Comparison of ENCODE assay signal across 8 cellular contexts in genomic region chr19:39846678-39847486, GRCh38. TPM values are rescaled to one million over a fixed set of nuclear protein-coding genes. Genes with fewer than 3 reads are reported as not detected.
DNase-seq lines count a peak whose midpoint lies in the region; ATAC-seq and TF ChIP-seq lines count a peak whose summit lies in the region.

No MANE protein-coding gene starts in this region.

- H3K9me3 ChIP-seq in A673 (ENCODE audit: low read depth, low read length, poor library complexity, severe bottlenecking) (no peaks in the 10 kb centered on the region), lower lobe of right lung (no peaks in the 10 kb centered on the region), vagina (no peaks in the 10 kb centered on the region)

- no peaks in the 10 kb centered on the region for H3K9me3 Mint-ChIP-seq in MCF 10A (ENCODE audit: unreplicated experiment)

- CTCF ChIA-PET in A673 (lab: Charles Lee) (interaction anchor here (0.6 to 1.0 kb wide), 3 partner anchors 13 to 114 kb away, joined by 3 to 4 read pairs (median 4); partner anchors contain the start of gene DYRK1B), MCF 10A (lab: Yijun Ruan, JAX) (interaction anchor here (0.6 to 6.9 kb wide), 6 partner anchors 20 to 660 kb away, joined by 3 to 67 read pairs (median 4); partner anchors contain the start of gene PSMC4)

- POLR2A ChIA-PET in A673 (lab: Charles Lee; ENCODE audit: low non-redundant PET) = interaction anchor here (1.0 kb wide), 1 partner anchor 13 kb away, joined by 3 read pairs; the partner anchor contains the start of gene DYRK1B
- POLR2A ChIA-PET in MCF 10A (lab: Yijun Ruan, JAX) = interaction anchor here (0.6 to 4.1 kb wide), 10 partner anchors 8 to 1481 kb away, joined by 3 to 41 read pairs (median 5); partner anchors contain the start of genes DYRK1B, PSMC4 and ZNF546

- H3K27me3 Mint-ChIP-seq in MCF 10A (ENCODE audit: insufficient read depth, unreplicated experiment) = no peaks in the 10 kb centered on the region

- H3K36me3 Mint-ChIP-seq in MCF 10A (ENCODE audit: insufficient read depth, unreplicated experiment) = peaks cover 14% of the 10 kb centered on the region

- H3K4me3 ChIP-seq in A673 (ENCODE audit: low read depth, low read length, poor library complexity, severe bottlenecking) = peak overlapping the region; percentile 93
- H3K4me3 ChIP-seq in lower lobe of right lung = peak overlapping the region; percentile 91
- H3K4me3 ChIP-seq in vagina = peak overlapping the region; percentile 78 to 92

- TF ChIP-seq CTCF in A673 (conservative IDR thresholded peaks at IDR 0.05; ENCODE audit: low read depth, low read length) (no peak), MCF 10A (IDR thresholded peaks at IDR 0.05; ENCODE audit: unreplicated experiment) (no peak), lower lobe of right lung (IDR thresholded peaks at IDR 0.05) (no peak), vagina (IDR thresholded peaks at IDR 0.05) (no peak)

- H3K4me1 ChIP-seq in A673 (ENCODE audit: insufficient read depth, low read length, poor library complexity, severe bottlenecking) (peaks cover 34% of the 10 kb centered on the region), lower lobe of right lung (peaks cover 42% of the 10 kb centered on the region), vagina (peaks cover 46% of the 10 kb centered on the region)

- peak overlapping the region; percentile 90 for H3K27ac Mint-ChIP-seq in MCF 10A (ENCODE audit: low read depth, unreplicated experiment)

- intact Hi-C loops in A673 (cut with micrococcal nuclease; ENCODE audit: unreplicated experiment) = no loop called here
- intact Hi-C loops in MCF 10A (cut with micrococcal nuclease) = loop anchor here (2.0 kb wide), 1 partner anchor 124 kb away; the partner anchor contains the start of gene PSMC4
- intact Hi-C loops in lower lobe of right lung (cut with DNase I) = no loop called here
- intact Hi-C loops in vagina (cut with DNase I) = loop anchor here (10.0 kb wide), 1 partner anchor 128 kb away; the partner anchor contains the start of gene PSMC4

- peaks cover 36% of the 10 kb centered on the region for H3K4me1 Mint-ChIP-seq in MCF 10A (ENCODE audit: insufficient read depth, unreplicated experiment)

- H3K27ac ChIP-seq in A673 (ENCODE audit: low read depth, low read length, poor library complexity, severe bottlenecking) (peak overlapping the region; percentile 95), lower lobe of right lung (peak overlapping the region; percentile 87), vagina (peak overlapping the region; percentile 85)

- ATAC-seq in lower lobe of right lung = no peak

- H3K4me3 Mint-ChIP-seq in MCF 10A (ENCODE audit: unreplicated experiment) = peak overlapping the region; percentile 90

- H3K36me3 ChIP-seq in A673 (ENCODE audit: insufficient read depth, low read length, poor library complexity, severe bottlenecking) (no peaks in the 10 kb centered on the region), lower lobe of right lung (no peaks in the 10 kb centered on the region), vagina (no peaks in the 10 kb centered on the region)

- no peaks in the 10 kb centered on the region for H3K27me3 ChIP-seq in A673 (replicated peaks; ENCODE audit: insufficient read depth, low read depth, low read length, poor library complexity)
- H3K27me3 ChIP-seq in lower lobe of right lung (ENCODE audit: low read depth) = no peaks in the 10 kb centered on the region
- H3K27me3 ChIP-seq in vagina = no peaks in the 10 kb centered on the region

- BruUV-seq in A673 (replicated peaks; lab: Mats Ljungman, UMichigan) = no TSS peak
- BruUV-seq in MCF 10A (replicated peaks; lab: Mats Ljungman, UMichigan) = TSS peak; percentile 83

- DNase-seq in A673 (ENCODE audit: low spot score) (no peak), HT-29 (ENCODE audit: low spot score) (peak; percentile 48), MCF 10A (ENCODE audit: unreplicated experiment) (no peak), lower lobe of right lung (no peak), vagina (ENCODE audit: extremely low spot score in 2 of 2) (no peak), MV-4-11 (lab: John Stamatoyannopoulos, UW) (no peak), glomerular visceral epithelial cell (ENCODE audit: extremely low spot score) (no peak)
- DNase-seq in stimulated activated CD4-positive, alpha-beta T cell treated with anti-CD3 and anti-CD28 coated beads, Interleukin-1b, Interleukin-23, amount 100 ng/mL, for 48 hours = no peak

- no peak for TF ChIP-seq POLR2A in vagina (IDR thresholded peaks at IDR 0.05)

RNA-seq across cellular contexts. Expression of gene FBL, which starts 0.7 kb away (rescaled TPM):
- total RNA-seq in A673 (2021) (573 and 581 TPM in 2 replicates), MCF 10A (2022) (355 and 502 TPM in 2 replicates), lower lobe of right lung (117 TPM), vagina (180 TPM)
- 575 and 717 TPM in 2 replicates for total RNA-seq in HT-29 (2014; rRNA removed; shearing (Covaris generic))

RNA-seq across cellular contexts. Expression of gene DYRK1B, which starts 12.9 kb away (rescaled TPM):
- total RNA-seq in A673 (2021) (16.0 and 19.0 TPM in 2 replicates), MCF 10A (2022) (11.8 and 14.3 TPM in 2 replicates), lower lobe of right lung (28.4 TPM), vagina (5.6 TPM)
- 26.3 and 30.7 TPM in 2 replicates for total RNA-seq in HT-29 (2014; rRNA removed; shearing (Covaris generic))

Comparison
In these comparisons a context has a peak if more than half of its experiments do, and no peak if none do; other contexts are left out.
1. intact Hi-C loops: an anchor here in MCF 10A (2.0 kb wide) and vagina (10.0 kb wide); none called in A673 and lower lobe of right lung.